Comparison of ENCODE assay signal across 18 cellular contexts in the genomic region with DNA sequence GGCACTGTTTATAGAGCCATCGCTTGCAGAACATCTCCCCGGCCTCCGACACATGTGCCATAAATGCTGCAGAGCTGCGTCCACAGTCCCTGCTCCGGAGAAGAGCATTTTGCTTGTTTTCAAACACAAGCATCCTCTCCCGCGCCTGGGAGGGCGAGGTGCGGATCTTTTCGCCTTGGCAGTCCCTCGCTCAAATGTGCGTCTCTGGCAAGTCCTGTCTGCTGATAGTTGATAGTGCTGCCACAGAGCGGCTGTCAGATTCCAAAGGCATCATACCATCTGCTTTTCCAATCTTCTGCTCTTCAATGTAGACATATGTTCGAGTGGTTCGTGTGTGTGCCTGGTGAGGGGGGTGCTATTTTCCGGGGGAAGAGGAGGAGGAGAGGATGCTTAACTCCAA.
"Had no signal": no experiment of that assay in that cellular context is flagged by ENCODE, and none has a peak within 500 bp of the region (broad histone marks: within the 10 kb centered on the region; RNA-seq: fewer than 3 reads in every experiment).

No MANE protein-coding gene starts in this region.

- H3K36me3 ChIP-seq: ascending aorta, cardiac muscle cell, gastrocnemius medialis, left ventricle myocardium inferior, sigmoid colon had no signal

- H3K27me3 ChIP-seq: ascending aorta, cardiac muscle cell, gastrocnemius medialis, sigmoid colon had no signal

- H3K4me3 ChIP-seq: ascending aorta, cardiac muscle cell, coronary artery, gastrocnemius medialis, left ventricle myocardium inferior, psoas muscle, sigmoid colon had no signal

- H3K27ac ChIP-seq: ascending aorta, cardiac muscle cell, coronary artery, gastrocnemius medialis, left ventricle myocardium inferior, psoas muscle, sigmoid colon had no signal

- H3K9me3 ChIP-seq: ascending aorta, gastrocnemius medialis, left ventricle myocardium inferior, psoas muscle, sigmoid colon had no signal

- DNase-seq: activated CD4-positive, alpha-beta memory T cell treated with anti-CD3 and anti-CD28 coated beads, Interleukin-2, amount 10 ng/mL, durations not matched to agents 7 days and 5 days; activated CD8-positive, alpha-beta memory T cell treated with anti-CD3 and anti-CD28 coated beads, Interleukin-2, amount 50 U/mL, for 4 hours; activated gamma-delta T cell treated with Interleukin-2 at 50 U/mL for 16 hours; activated naive CD8-positive, alpha-beta T cell treated with anti-CD3 and anti-CD28 coated beads for 36 hours; activated T-cell treated with anti-CD3 and anti-CD28 coated beads, Interleukin-2, amount 50 U/mL, for 72 hours; effector CD8-positive, alpha-beta T cell; gastrocnemius medialis; left ventricle myocardium inferior; natural killer cell; nucleus accumbens; psoas muscle; sigmoid colon; stimulated activated CD4-positive, alpha-beta T cell treated with anti-CD3 and anti-CD28 coated beads, Interleukin-12 subunit alpha, Interleukin-12 subunit beta, amount 100 ng/mL, for 4 hours; stimulated activated naive CD4-positive, alpha-beta T cell treated with Interleukin-2 at 50 U/mL for 16 hours; T1000 had no signal

- H3K4me1 ChIP-seq: ascending aorta, gastrocnemius medialis, psoas muscle, sigmoid colon had no signal
